Comparison of ENCODE assay signal across 18 cellular contexts in genomic region chr1:154842635-154843034, GRCh38. TPM values are rescaled to one million over a fixed set of nuclear protein-coding genes. Genes with fewer than 3 reads are reported as not detected.
DNase-seq lines count a peak whose midpoint lies in the region; ATAC-seq, FAIRE-seq and TF ChIP-seq lines count a peak whose summit lies in the region.
"Had no signal": no experiment of that assay in that cellular context is flagged by ENCODE, and none has a peak within 500 bp of the region (broad histone marks: within the 10 kb centered on the region; RNA-seq: fewer than 3 reads in every experiment).

No MANE protein-coding gene starts in this region.

- H3K27me3 Mint-ChIP-seq in glutamatergic neuron (ENCODE audit: unreplicated experiment): peaks cover 20% of the 10 kb centered on the region

- no peaks in the 10 kb centered on the region for H3F3A ChIP-seq in OCI-LY1 (ENCODE audit: insufficient read depth, low read length)

- H3K9me3 ChIP-seq in Karpas-422 (ENCODE audit: low read length) (no peaks in the 10 kb centered on the region), OCI-LY1 (ENCODE audit: low read length) (no peaks in the 10 kb centered on the region), kidney (ENCODE audit: control insufficient read depth in 1 of 2, low read length in 2 of 2) (no peaks in the 10 kb centered on the region)
- H3K9me3 ChIP-seq: HAP-1 had no signal

- H2AFZ ChIP-seq in Karpas-422 (ENCODE audit: low read length) (no peak overlapping the region), OCI-LY1 (ENCODE audit: low read length) (no peak overlapping the region)

- H3K4me1 ChIP-seq in Karpas-422 (ENCODE audit: low read length): peaks cover 76% of the 10 kb centered on the region
- H3K4me1 ChIP-seq in OCI-LY1 (ENCODE audit: insufficient read depth, low read length, severe bottlenecking): peaks cover 88% of the 10 kb centered on the region
- peaks cover 6 to 9% of the 10 kb centered on the region in 2 donors for H3K4me1 ChIP-seq in kidney (ENCODE audit: control insufficient read depth in 1 of 2, insufficient read depth in 1 of 2, low read depth in 1 of 2, low read length in 2 of 2)
- H3K4me1 ChIP-seq: HAP-1 had no signal

- H4K20me1 ChIP-seq in Karpas-422 (ENCODE audit: insufficient read depth, low read depth, low read length) (no peaks in the 10 kb centered on the region), OCI-LY1 (ENCODE audit: insufficient read depth, low read length) (no peaks in the 10 kb centered on the region)

- H3K27me3 ChIP-seq in Karpas-422 (ENCODE audit: low read length) (no peaks in the 10 kb centered on the region), OCI-LY1 (ENCODE audit: insufficient read depth, low read length) (no peaks in the 10 kb centered on the region)

- H3K4me1 Mint-ChIP-seq in glutamatergic neuron (ENCODE audit: low read depth, unreplicated experiment): peaks cover 75% of the 10 kb centered on the region
- H3K4me1 Mint-ChIP-seq: CD8-positive, alpha-beta memory T cell had no signal

- TF ChIP-seq CTCF in OCI-LY1 (IDR thresholded peaks at IDR 0.05; ENCODE audit: low read length): no peak
- TF ChIP-seq CTCF in glutamatergic neuron (IDR thresholded peaks at IDR 0.05; ENCODE audit: partially characterized antibody, unreplicated experiment): no peak
- no peak for TF ChIP-seq CTCF in kidney (IDR thresholded peaks at IDR 0.05; ENCODE audit: borderline replicate concordance, extremely low read depth, insufficient read depth)

- H3K9me3 Mint-ChIP-seq in glutamatergic neuron (ENCODE audit: unreplicated experiment): peaks cover 23% of the 10 kb centered on the region
- H3K9me3 Mint-ChIP-seq: T-helper 1 cell treated with Interleukin-12 subunit alpha and Interleukin-12 subunit beta and Interleukin-4 antibody, amounts not matched to agents 30 μg/mL and 1 μg/mL, for 36 hours had no signal

- H3K4me3 Mint-ChIP-seq in glutamatergic neuron (ENCODE audit: unreplicated experiment): peak overlapping the region; percentile 53
- H3K4me3 Mint-ChIP-seq: CD8-positive, alpha-beta memory T cell; T-helper 1 cell treated with Interleukin-12 subunit alpha and Interleukin-12 subunit beta and Interleukin-4 antibody, amounts not matched to agents 30 μg/mL and 1 μg/mL, for 36 hours had no signal

- no peaks in the 10 kb centered on the region for H3K36me3 Mint-ChIP-seq in glutamatergic neuron (ENCODE audit: unreplicated experiment)
- H3K36me3 Mint-ChIP-seq: CD8-positive, alpha-beta memory T cell had no signal

- no peak for TF ChIP-seq POLR2A in GM12891 (IDR thresholded peaks at IDR 0.05; ENCODE audit: low read depth, low read length)

- H3K36me3 ChIP-seq in Karpas-422 (ENCODE audit: insufficient read depth, low read length) (peaks cover 14% of the 10 kb centered on the region), OCI-LY1 (ENCODE audit: insufficient read depth, low read length) (peaks cover 38% of the 10 kb centered on the region), kidney (ENCODE audit: control insufficient read depth in 1 of 2, insufficient read depth in 2 of 2, low read length in 2 of 2) (no peaks in the 10 kb centered on the region)
- H3K36me3 ChIP-seq: HAP-1 had no signal

- H3K27ac Mint-ChIP-seq in glutamatergic neuron (ENCODE audit: unreplicated experiment): peak overlapping the region; percentile 88
- H3K27ac Mint-ChIP-seq: CD8-positive, alpha-beta memory T cell; T-helper 1 cell treated with Interleukin-12 subunit alpha and Interleukin-12 subunit beta and Interleukin-4 antibody, amounts not matched to agents 30 μg/mL and 1 μg/mL, for 36 hours had no signal

- H3K9me2 ChIP-seq in Karpas-422 (replicated peaks; ENCODE audit: insufficient read depth, low read length) (no peaks in the 10 kb centered on the region), OCI-LY1 (ENCODE audit: low read depth, low read length) (no peaks in the 10 kb centered on the region)

- H3K79me2 ChIP-seq in Karpas-422 (ENCODE audit: low read length) (peaks cover 98% of the 10 kb centered on the region), OCI-LY1 (ENCODE audit: insufficient read depth, low read length) (peaks cover 7% of the 10 kb centered on the region; the same call in 1 of the 2 replicates)

- H3K4me3 ChIP-seq in Karpas-422 (ENCODE audit: low read length) (no peak overlapping the region), OCI-LY1 (ENCODE audit: low read depth, low read length, poor library complexity, severe bottlenecking) (no peak overlapping the region), kidney (ENCODE audit: low read length in 2 of 2) (no peak overlapping the region)
- H3K4me3 ChIP-seq: HAP-1 had no signal

- H3K9ac ChIP-seq in Karpas-422 (ENCODE audit: low read length) (0 out of 2 replicates have a peak overlapping the region, but pooled peaks have one; percentile 65), OCI-LY1 (ENCODE audit: low read length) (no peak overlapping the region), kidney (ENCODE audit: low read length in 2 of 2) (no peak overlapping the region)

- H3K27ac ChIP-seq in Karpas-422 (ENCODE audit: low read length) (peak overlapping the region; percentile 82), OCI-LY1 (ENCODE audit: low read depth, low read length, poor library complexity, severe bottlenecking) (peak overlapping the region; percentile 76), kidney (ENCODE audit: low read depth in 2 of 2, low read length in 2 of 2) (no peak overlapping the region)

- no peak for ATAC-seq in HG03521 (IDR thresholded peaks at IDR 0.05; ENCODE audit: unreplicated experiment)
- ATAC-seq: Panc1, SK-N-SH treated with all-trans-retinoic acid at 6 μM for 48 hours had no signal

- peak; percentile 81 for FAIRE-seq in GM12891 (lab: Jason Lieb, UNC)
- no peak for FAIRE-seq in kidney (lab: Jason Lieb, UNC)
- FAIRE-seq: GM18507 had no signal

- H3K4me2 ChIP-seq in Karpas-422 (ENCODE audit: low read depth, low read length, poor library complexity, severe bottlenecking) (no peak overlapping the region), OCI-LY1 (ENCODE audit: low read length) (no peak overlapping the region)

- DNase-seq in GM12891 (ENCODE audit: insufficient read length, low spot score) (no peak), Karpas-422 (no peak), glutamatergic neuron (peak; percentile 67), KG1 (lab: John Stamatoyannopoulos, UW) (no peak), kidney (no peak)
- DNase-seq: CD8-positive, alpha-beta memory T cell; NCI-H1092; NCI-H187 treated with DMSO at 0.1 percent for 48 hours; NCI-H510A treated with DMSO at 0.1 percent for 48 hours; Right ventricle myocardium superior had no signal

- intact Hi-C loops in kidney (cut with DNase I): no loop called here

TF ChIP-seq in GM12891, 5 proteins besides CTCF, POLR2A, EP300 and RAD21:
- TF ChIP-seq TAF1 (IDR thresholded peaks at IDR 0.05; ENCODE audit: low read depth, low read length) (no peak), POU2F2 (IDR thresholded peaks at IDR 0.05; ENCODE audit: low read depth, low read length) (no peak), SPI1 (IDR thresholded peaks at IDR 0.05; ENCODE audit: low read depth, low read length) (no peak), POLR2AphosphoS5 (IDR thresholded peaks at IDR 0.05; ENCODE audit: low read depth, low read length) (no peak), PAX5 (IDR thresholded peaks at IDR 0.05; ENCODE audit: insufficient read depth, low read length, severe bottlenecking) (no peak)

RNA-seq across cellular contexts. Expression of gene KCNN3, which starts 27.4 kb away (rescaled TPM):
- polyA plus RNA-seq in GM12891 (2012; ENCODE audit: low read depth, missing spikeins): 8.7 TPM
- total RNA-seq in Karpas-422 (2014; rRNA removed; shearing (Covaris generic); ENCODE audit: low replicate concordance): 50.0 and 68.2 TPM in 2 replicates
- total RNA-seq in glutamatergic neuron (ENCODE audit: unreplicated experiment): 3.8 TPM
- total RNA-seq in kidney: 5.6 TPM
- polyA plus RNA-seq in kidney (ENCODE audit: insufficient read depth, low read depth, low replicate concordance): 2.6 TPM
- polyA plus RNA-seq: BJ; CD8-positive, alpha-beta memory T cell had no signal

Comparison
In these comparisons a context has a peak if more than half of its experiments do, and no peak if none do; other contexts are left out.
1. H3K27ac ChIP-seq: peak in Karpas-422 (single experiment) and OCI-LY1 (single experiment); none in kidney (0 of 2).